ENCODE assay signal across 8 cellular contexts in the genomic region with DNA sequence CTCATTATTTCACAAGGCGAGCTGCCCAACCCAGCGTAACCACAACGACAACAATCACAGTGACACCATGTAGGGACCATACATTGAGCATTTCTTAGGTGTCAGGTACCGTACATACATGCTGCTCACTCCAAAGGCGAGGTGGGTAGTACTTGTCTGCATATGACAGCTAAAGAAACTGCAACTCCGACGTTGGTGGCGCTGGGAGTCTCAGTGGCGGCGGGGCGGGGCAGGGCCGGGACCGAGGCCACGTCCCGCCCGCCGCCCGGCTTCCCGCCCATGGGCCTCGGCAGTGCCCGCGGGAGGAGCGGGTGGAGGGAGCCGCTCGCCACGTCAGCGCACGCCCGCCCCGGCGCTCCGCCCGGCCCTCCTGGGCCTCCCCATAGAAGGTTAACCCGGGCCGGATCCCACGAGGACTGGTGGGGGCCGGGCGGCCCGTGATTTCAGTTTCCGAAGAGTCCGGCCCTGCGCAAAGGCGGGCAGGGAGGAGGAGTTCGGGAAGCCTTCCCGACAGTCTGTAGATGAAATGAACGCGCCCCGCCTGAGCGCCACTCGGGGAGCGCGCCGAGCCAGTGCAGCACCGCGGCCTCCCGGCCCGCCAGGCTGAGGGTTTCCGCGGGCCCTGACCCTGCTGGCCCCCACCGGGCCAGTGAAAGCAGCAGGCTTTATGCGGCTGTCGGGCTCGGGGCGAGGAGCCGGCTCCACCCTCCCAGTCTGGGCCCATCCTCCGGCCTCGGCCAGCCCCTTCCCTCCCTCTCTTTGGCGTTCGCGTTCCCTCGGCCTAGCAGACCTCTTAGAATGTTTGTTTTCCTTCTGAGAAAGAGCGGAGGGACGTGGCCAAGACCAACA.
DNase-seq lines count a peak whose midpoint lies in the region; ATAC-seq, FAIRE-seq and TF ChIP-seq lines count a peak whose summit lies in the region.

No MANE protein-coding gene starts in this region.

- intact Hi-C loops in breast epithelium (cut with DNase I; ENCODE audit: low total_unique reads), result no loop called here

- FAIRE-seq in small intestine (lab: Jason Lieb, UNC), result no peak

- H3K27ac ChIP-seq in breast epithelium (peak overlapping the region; percentile 98 to 99), small intestine (ENCODE audit: low read depth in 1 of 2, low read length in 1 of 2) (peak overlapping the region; percentile 93 to 98)

- H3K36me3 ChIP-seq in breast epithelium (no peaks in the 10 kb centered on the region), small intestine (ENCODE audit: control insufficient read depth in 2 of 2, insufficient read depth in 2 of 2, low read length in 2 of 2) (no peaks in the 10 kb centered on the region)

- ATAC-seq in GM18499 (IDR thresholded peaks at IDR 0.05; ENCODE audit: insufficient read depth, unreplicated experiment) (peak; percentile 52), HG02642 (IDR thresholded peaks at IDR 0.05; ENCODE audit: poor library complexity, unreplicated experiment) (peak; percentile 94)

- TF ChIP-seq POLR2A in breast epithelium (IDR thresholded peaks at IDR 0.05), result peak; percentile 86

- 0 to 1% (median 0%) methylated on average over 48 to 73 of the region's 73 CpGs for WGBS in small intestine, 3 donors

- H3K4me3 ChIP-seq in WI38 (ENCODE audit: low read depth, low read length) (peak overlapping the region; percentile 59), breast epithelium (peak overlapping the region; percentile 46 to 75 (median 63)), small intestine (ENCODE audit: low read depth in 1 of 2, low read length in 2 of 2) (peak overlapping the region; percentile 21 to 30)

- H3K4me1 ChIP-seq in breast epithelium (no peaks in the 10 kb centered on the region), small intestine (ENCODE audit: control insufficient read depth in 2 of 2, insufficient read depth in 1 of 2, low read depth in 1 of 2, low read length in 1 of 2) (peaks cover 0 to 2% of the 10 kb centered on the region in 2 donors)

- H3K9me3 ChIP-seq in breast epithelium, result no peaks in the 10 kb centered on the region
- H3K9me3 ChIP-seq in small intestine (ENCODE audit: control insufficient read depth, low read depth), result no peaks in the 10 kb centered on the region

- TF ChIP-seq CTCF in WI38 (IDR thresholded peaks at IDR 0.05; ENCODE audit: low read depth, low read length) (no peak), breast epithelium (IDR thresholded peaks at IDR 0.05) (no peak)

- DNase-seq in NCI-H1930 (lab: John Stamatoyannopoulos, UW), result peak; percentile 39 to 53
- peak; percentile 88 to 90 for DNase-seq in breast epithelium (ENCODE audit: low spot score in 2 of 2)
- peak; percentile 85 for DNase-seq in iPS-NIHi11 (ENCODE audit: low spot score)
- DNase-seq in small intestine, result peak; percentile 93
- DNase-seq in GDM1 (lab: John Stamatoyannopoulos, UW), result no peak

- no peaks in the 10 kb centered on the region for H3K27me3 ChIP-seq in breast epithelium
- H3K27me3 ChIP-seq in small intestine (ENCODE audit: control insufficient read depth in 2 of 2, insufficient read depth in 2 of 2, low read length in 2 of 2), result no peaks in the 10 kb centered on the region
